9 cellular contexts compared by ENCODE assay signal in genomic region chr20:23061713-23062561, GRCh38. TPM values are rescaled to one million over a fixed set of nuclear protein-coding genes. Genes with fewer than 3 reads are reported as not detected.
DNase-seq lines count a peak whose midpoint lies in the region; ATAC-seq, FAIRE-seq and TF ChIP-seq lines count a peak whose summit lies in the region.
"Had no signal": no experiment of that assay in that cellular context is flagged by ENCODE, and none has a peak within 500 bp of the region (broad histone marks: within the 10 kb centered on the region; RNA-seq: fewer than 3 reads in every experiment).

No MANE protein-coding gene starts in this region.

- H3K36me3 Mint-ChIP-seq in CD8-positive, alpha-beta T cell, result no peaks in the 10 kb centered on the region
- H3K36me3 Mint-ChIP-seq: activated naive CD8-positive, alpha-beta T cell treated with anti-CD3 and anti-CD28 coated beads, Interleukin-2, amount 10 ng/mL, durations not matched to agents 7 days and 5 days had no signal

- TF ChIP-seq CTCF in AG04450 (IDR thresholded peaks at IDR 0.05; ENCODE audit: low read depth, low read length) (peak; percentile 63), Loucy (conservative IDR thresholded peaks at IDR 0.05; ENCODE audit: low read length) (peak; percentile 68), ascending aorta (IDR thresholded peaks at IDR 0.05) (peak; percentile 49 to 73 (median 66))
- TF ChIP-seq CTCF in CD8-positive, alpha-beta T cell (IDR thresholded peaks at IDR 0.05), result no peak

- H2AFZ ChIP-seq in Loucy (ENCODE audit: low read length), result no peak overlapping the region

- CTCF ChIA-PET in AG04450 (lab: Charles Lee), result interaction anchor here (0.6 to 5.4 kb wide), 8 partner anchors 11 to 412 kb away, joined by 3 to 34 read pairs (median 4); no protein-coding TSS in a partner anchor
- CTCF ChIA-PET in CD8-positive, alpha-beta T cell (lab: Charles Lee), result no interaction called here

- FAIRE-seq in urothelium cell line (lab: Jason Lieb, UNC), result no peak

- intact Hi-C loops in ascending aorta (cut with DNase I), result loop anchor here (1.0 to 5.0 kb wide), 3 partner anchors 24 to 370 kb away; partner anchors contain the start of gene CD93
- intact Hi-C loops in CD8-positive, alpha-beta T cell (cut with DNase I, micrococcal nuclease), result no loop called here

- H3K4me1 ChIP-seq in Loucy (ENCODE audit: insufficient read depth, low read length, poor library complexity, severe bottlenecking) (peaks cover 7% of the 10 kb centered on the region), ascending aorta (peaks cover 15 to 39% of the 10 kb centered on the region in 2 donors)
- no peaks in the 10 kb centered on the region for H3K4me1 ChIP-seq in CD8-positive, alpha-beta T cell (ENCODE audit: insufficient read depth, low read length)

- H3K36me3 ChIP-seq in Loucy (ENCODE audit: insufficient read depth, low read length), result no peaks in the 10 kb centered on the region
- H3K36me3 ChIP-seq in ascending aorta, result no peaks in the 10 kb centered on the region
- H3K36me3 ChIP-seq in CD8-positive, alpha-beta T cell (ENCODE audit: insufficient read depth, low read length), result no peaks in the 10 kb centered on the region

- H4K20me1 ChIP-seq in Loucy (ENCODE audit: insufficient read depth, low read length, poor library complexity, severe bottlenecking), result no peaks in the 10 kb centered on the region

- POLR2A ChIA-PET in AG04450 (lab: Yijun Ruan, JAX), result interaction anchor here (1.0 to 1.9 kb wide), 2 partner anchors 11 to 173 kb away, joined by 3 to 7 read pairs; no protein-coding TSS in a partner anchor
- POLR2A ChIA-PET in CD8-positive, alpha-beta T cell (lab: Charles Lee), result no interaction called here

- H3K9me2 ChIP-seq in Loucy (replicated peaks; ENCODE audit: low read depth, low read length), result no peaks in the 10 kb centered on the region

- no peak overlapping the region for H3K27ac Mint-ChIP-seq in CD8-positive, alpha-beta T cell
- H3K27ac Mint-ChIP-seq: activated naive CD8-positive, alpha-beta T cell treated with anti-CD3 and anti-CD28 coated beads, Interleukin-2, amount 10 ng/mL, durations not matched to agents 7 days and 5 days had no signal

- H3K4me3 ChIP-seq in AG04450 (ENCODE audit: low read depth, low read length) (no peak overlapping the region), Loucy (ENCODE audit: low read length, poor library complexity, severe bottlenecking) (no peak overlapping the region), ascending aorta (peak overlapping the region; percentile 13 to 27)
- H3K4me3 ChIP-seq in CD8-positive, alpha-beta T cell (ENCODE audit: low read depth, low read length), result no peak overlapping the region

- no peaks in the 10 kb centered on the region for H3K4me1 Mint-ChIP-seq in CD8-positive, alpha-beta T cell (ENCODE audit: low read depth)
- H3K4me1 Mint-ChIP-seq: activated naive CD8-positive, alpha-beta T cell treated with anti-CD3 and anti-CD28 coated beads, Interleukin-2, amount 10 ng/mL, durations not matched to agents 7 days and 5 days had no signal

- no peak overlapping the region for H3K4me2 ChIP-seq in Loucy (ENCODE audit: low read depth, low read length, poor library complexity, severe bottlenecking)

- H3K9me3 ChIP-seq in AG04450 (ENCODE audit: control insufficient read depth, insufficient read depth, low read length) (no peaks in the 10 kb centered on the region), Loucy (ENCODE audit: insufficient read depth, low read depth, low read length) (no peaks in the 10 kb centered on the region), ascending aorta (no peaks in the 10 kb centered on the region)
- no peaks in the 10 kb centered on the region for H3K9me3 ChIP-seq in CD8-positive, alpha-beta T cell (ENCODE audit: low read length)

- ATAC-seq in CD8-positive, alpha-beta T cell, result no peak
- ATAC-seq in HG02610 (IDR thresholded peaks at IDR 0.05; ENCODE audit: unreplicated experiment) (no peak), HG02763 (IDR thresholded peaks at IDR 0.05; ENCODE audit: unreplicated experiment) (no peak)

- H3K9ac ChIP-seq in Loucy (ENCODE audit: low read depth, low read length, poor library complexity, severe bottlenecking), result no peak overlapping the region

- H3K27me3 ChIP-seq in AG04450 (ENCODE audit: control insufficient read depth, insufficient read depth, low read length) (peaks cover 7% of the 10 kb centered on the region), Loucy (ENCODE audit: insufficient read depth, low read length, poor library complexity, severe bottlenecking) (no peaks in the 10 kb centered on the region), ascending aorta (no peaks in the 10 kb centered on the region)
- no peaks in the 10 kb centered on the region for H3K27me3 ChIP-seq in CD8-positive, alpha-beta T cell (ENCODE audit: insufficient read depth, low read length)

- H3K79me2 ChIP-seq in Loucy (ENCODE audit: insufficient read depth, low read length), result no peaks in the 10 kb centered on the region

- H3K9me3 Mint-ChIP-seq in CD8-positive, alpha-beta T cell, result no peaks in the 10 kb centered on the region
- H3K9me3 Mint-ChIP-seq: activated naive CD8-positive, alpha-beta T cell treated with anti-CD3 and anti-CD28 coated beads, Interleukin-2, amount 10 ng/mL, durations not matched to agents 7 days and 5 days had no signal

- no peaks in the 10 kb centered on the region for H3F3A ChIP-seq in Loucy (ENCODE audit: low read depth)

- H3K4me3 Mint-ChIP-seq in CD8-positive, alpha-beta T cell, result no peak overlapping the region
- H3K4me3 Mint-ChIP-seq: activated naive CD8-positive, alpha-beta T cell treated with anti-CD3 and anti-CD28 coated beads, Interleukin-2, amount 10 ng/mL, durations not matched to agents 7 days and 5 days had no signal

- H3K27ac ChIP-seq in AG04450 (ENCODE audit: low read depth, low read length) (no peak overlapping the region), ascending aorta (peak overlapping the region; percentile 85 to 96)
- H3K27ac ChIP-seq in CD8-positive, alpha-beta T cell (ENCODE audit: low read depth, low read length), result no peak overlapping the region

- H3K27me3 Mint-ChIP-seq in CD8-positive, alpha-beta T cell (ENCODE audit: low read depth), result no peaks in the 10 kb centered on the region

- DNase-seq in AG04450 (ENCODE audit: low read depth, low spot score) (peak; percentile 21), ascending aorta (ENCODE audit: low spot score in 2 of 2) (peak in 1 of 2 donors; percentile 86), kidney glomerular epithelial cell (lab: John Stamatoyannopoulos, UW) (peak; percentile 42), urothelium cell line (ENCODE audit: low spot score) (peak; percentile 60)
- no peak for DNase-seq in CD8-positive, alpha-beta T cell
- DNase-seq: activated naive CD8-positive, alpha-beta T cell treated with anti-CD3 and anti-CD28 coated beads, Interleukin-2, amount 10 ng/mL, durations not matched to agents 7 days and 5 days had no signal

RNA-seq across cellular contexts. Expression of gene THBD, which starts 12.5 kb away (rescaled TPM):
- polyA plus RNA-seq in AG04450 (2011; rRNA removed), result 0.06 and 0.10 TPM in 2 replicates
- polyA minus RNA-seq in AG04450 (2011; rRNA and poly(A)+ RNA removed), result not detected in 2 replicates
- total RNA-seq in ascending aorta, result 326 TPM
- total RNA-seq in CD8-positive, alpha-beta T cell, result under 1 TPM; 0.14 to 0.16 TPM

RNA-seq across cellular contexts. Expression of gene CD93, which starts 24.2 kb away (rescaled TPM):
- 0.02 TPM in 1 of 2 replicates, not detected in the other for polyA plus RNA-seq in AG04450 (2011; rRNA removed)
- polyA minus RNA-seq in AG04450 (2011; rRNA and poly(A)+ RNA removed), result not detected in 2 replicates
- total RNA-seq in ascending aorta, result 206 TPM
- under 1 TPM; 0.14 to 0.16 TPM for total RNA-seq in CD8-positive, alpha-beta T cell

RNA-seq across cellular contexts. Expression of gene SSTR4, which starts 26.8 kb away (rescaled TPM):
- not detected in 2 replicates for polyA plus RNA-seq in AG04450 (2011; rRNA removed)
- not detected in 2 replicates for polyA minus RNA-seq in AG04450 (2011; rRNA and poly(A)+ RNA removed)
- total RNA-seq in ascending aorta, result not detected
- not detected for total RNA-seq in CD8-positive, alpha-beta T cell
- total RNA-seq: activated naive CD8-positive, alpha-beta T cell treated with anti-CD3 and anti-CD28 coated beads, Interleukin-2, amount 10 ng/mL, durations not matched to agents 7 days and 5 days had no signal

Comparison
In these comparisons a context has a peak if more than half of its experiments do, and no peak if none do; other contexts are left out.
1. DNase-seq: peak in AG04450 (single experiment), kidney glomerular epithelial cell (single experiment) and urothelium cell line (single experiment); none in CD8-positive, alpha-beta T cell (0 of 7).
2. H3K27ac ChIP-seq: peak in ascending aorta (2 of 2); none in AG04450 (single experiment) and CD8-positive, alpha-beta T cell (single experiment).
3. H3K4me3 ChIP-seq: peak in ascending aorta (2 of 2); none in AG04450 (single experiment), Loucy (single experiment) and CD8-positive, alpha-beta T cell (single experiment).
4. RNA of gene THBD, which starts 12.5 kb away (total RNA-seq): 326 TPM in ascending aorta (single experiment); 0.14 to 0.16 TPM in CD8-positive, alpha-beta T cell; every median in the first group is over 100 times any median in the second.
5. RNA of gene CD93, which starts 24.2 kb away (total RNA-seq): 206 TPM in ascending aorta (single experiment); 0.14 to 0.16 TPM in CD8-positive, alpha-beta T cell; every median in the first group is over 100 times any median in the second.